In genomic region chr3:22940285-22940684, GRCh38 we compare ENCODE assay signal across 31 cellular contexts.
DNase-seq lines count a peak whose midpoint lies in the region; TF ChIP-seq lines count a peak whose summit lies in the region.
"Had no signal": no experiment of that assay in that cellular context is flagged by ENCODE, and none has a peak within 500 bp of the region (broad histone marks: within the 10 kb centered on the region; RNA-seq: fewer than 3 reads in every experiment).

No MANE protein-coding gene starts in this region.

- no peak overlapping the region for H3K27ac Mint-ChIP-seq in activated CD4-positive, alpha-beta T cell treated with anti-CD3 and anti-CD28 coated beads, Interleukin-2, amount 10 ng/mL, durations not matched to agents 24 days and 14 days
- H3K27ac Mint-ChIP-seq: B cell; CD14-positive monocyte; CD4-positive, alpha-beta memory T cell; CD4-positive, alpha-beta T cell; CD4-positive, CD25-positive, alpha-beta regulatory T cell; CD8-positive, alpha-beta memory T cell; CD8-positive, alpha-beta T cell had no signal

- no peaks in the 10 kb centered on the region for H3K27me3 Mint-ChIP-seq in activated CD4-positive, alpha-beta T cell treated with anti-CD3 and anti-CD28 coated beads, Interleukin-2, amount 10 ng/mL, durations not matched to agents 24 days and 14 days
- H3K27me3 Mint-ChIP-seq: CD4-positive, alpha-beta memory T cell; CD4-positive, alpha-beta T cell; CD4-positive, CD25-positive, alpha-beta regulatory T cell; CD8-positive, alpha-beta memory T cell had no signal

- DNase-seq in esophagus muscularis mucosa (ENCODE audit: extremely low spot score) (no peak), A673 (ENCODE audit: low spot score) (no peak)
- no peak for DNase-seq in activated CD4-positive, alpha-beta T cell treated with anti-CD3 and anti-CD28 coated beads, Interleukin-2, amount 10 ng/mL, durations not matched to agents 24 days and 14 days
- DNase-seq: 8988T; ACHN; AML-193; BE2C; C1 segment of cervical spinal cord; Caco-2; Calu3; CD4-positive, alpha-beta memory T cell; CD4-positive, alpha-beta T cell; CD4-positive, CD25-positive, alpha-beta regulatory T cell; CD8-positive, alpha-beta memory T cell; CD8-positive, alpha-beta T cell; COR-L47; DMS 273 treated with DMSO at 0.1 percent for 48 hours; DMS153; DMS53; DMS79; DMS79 treated with DMSO at 0.1 percent for 48 hours; DND-41; EL had no signal

- H3K9me3 Mint-ChIP-seq in activated CD4-positive, alpha-beta T cell treated with anti-CD3 and anti-CD28 coated beads, Interleukin-2, amount 10 ng/mL, durations not matched to agents 24 days and 14 days: no peaks in the 10 kb centered on the region
- H3K9me3 Mint-ChIP-seq: CD4-positive, alpha-beta T cell; CD8-positive, alpha-beta T cell had no signal

- no peak overlapping the region for H3K4me3 Mint-ChIP-seq in activated CD4-positive, alpha-beta T cell treated with anti-CD3 and anti-CD28 coated beads, Interleukin-2, amount 10 ng/mL, durations not matched to agents 24 days and 14 days
- H3K4me3 Mint-ChIP-seq: B cell; CD14-positive monocyte; CD4-positive, alpha-beta memory T cell; CD4-positive, alpha-beta T cell; CD4-positive, CD25-positive, alpha-beta regulatory T cell; CD8-positive, alpha-beta memory T cell; CD8-positive, alpha-beta T cell had no signal

- H3K4me3 ChIP-seq in HEK293 (ENCODE audit: low read depth, low read length): no peak overlapping the region
- H3K4me3 ChIP-seq in esophagus muscularis mucosa: no peak overlapping the region
- H3K4me3 ChIP-seq in A673 (ENCODE audit: low read depth, low read length, poor library complexity, severe bottlenecking): no peak overlapping the region
- H3K4me3 ChIP-seq: A549; BLaER1; BLaER1 treated with 17β-estradiol and CSF1 and Interleukin-3, amounts not matched to agents 10 nM and 100 nM had no signal

- intact Hi-C loops in esophagus muscularis mucosa (cut with DNase I) (no loop called here), A673 (cut with micrococcal nuclease; ENCODE audit: unreplicated experiment) (no loop called here)
- intact Hi-C loops in activated CD4-positive, alpha-beta T cell treated with anti-CD3 and anti-CD28 coated beads, Interleukin-2, amount 10 ng/mL, durations not matched to agents 24 days and 14 days (cut with micrococcal nuclease): no loop called here

- 81% methylated on average over 7 of the region's 7 CpGs for WGBS in esophagus muscularis mucosa

- no peaks in the 10 kb centered on the region for H3K36me3 Mint-ChIP-seq in activated CD4-positive, alpha-beta T cell treated with anti-CD3 and anti-CD28 coated beads, Interleukin-2, amount 10 ng/mL, durations not matched to agents 24 days and 14 days (ENCODE audit: low read depth)
- H3K36me3 Mint-ChIP-seq: CD14-positive monocyte; CD4-positive, alpha-beta memory T cell; CD4-positive, CD25-positive, alpha-beta regulatory T cell; CD8-positive, alpha-beta memory T cell; CD8-positive, alpha-beta T cell had no signal

- TF ChIP-seq CTCF in HEK293 (tag by site-specific recombination; IDR thresholded peaks at IDR 0.05) (no peak), esophagus muscularis mucosa (IDR thresholded peaks at IDR 0.05) (no peak), A673 (conservative IDR thresholded peaks at IDR 0.05; ENCODE audit: low read depth, low read length) (no peak)

- H3K4me1 Mint-ChIP-seq in activated CD4-positive, alpha-beta T cell treated with anti-CD3 and anti-CD28 coated beads, Interleukin-2, amount 10 ng/mL, durations not matched to agents 24 days and 14 days: no peaks in the 10 kb centered on the region
- H3K4me1 Mint-ChIP-seq: B cell; CD14-positive monocyte; CD4-positive, alpha-beta memory T cell; CD4-positive, CD25-positive, alpha-beta regulatory T cell; CD8-positive, alpha-beta memory T cell had no signal

- H3K27me3 ChIP-seq in esophagus muscularis mucosa: no peaks in the 10 kb centered on the region
- H3K27me3 ChIP-seq in A673 (replicated peaks; ENCODE audit: insufficient read depth, low read depth, low read length, poor library complexity): no peaks in the 10 kb centered on the region
- H3K27me3 ChIP-seq: BE2C; BLaER1; BLaER1 treated with 17β-estradiol and CSF1 and Interleukin-3, amounts not matched to agents 10 nM and 100 nM had no signal

- H3K9me3 ChIP-seq in HEK293 (ENCODE audit: control insufficient read depth, insufficient read depth, low read depth, low read length) (no peaks in the 10 kb centered on the region), esophagus muscularis mucosa (no peaks in the 10 kb centered on the region), A673 (ENCODE audit: low read depth, low read length, poor library complexity, severe bottlenecking) (peaks cover 3% of the 10 kb centered on the region)
- H3K9me3 ChIP-seq: A549; BE2C; BLaER1; BLaER1 treated with 17β-estradiol and CSF1 and Interleukin-3, amounts not matched to agents 10 nM and 100 nM; Caco-2 had no signal

- H3K4me1 ChIP-seq in HEK293 (ENCODE audit: control insufficient read depth, insufficient read depth, low read length): no peaks in the 10 kb centered on the region
- peaks cover 0 to 49% (median 46%) of the 10 kb centered on the region in 4 donors for H3K4me1 ChIP-seq in esophagus muscularis mucosa
- H3K4me1 ChIP-seq in A673 (ENCODE audit: insufficient read depth, low read length, poor library complexity, severe bottlenecking): no peaks in the 10 kb centered on the region
- H3K4me1 ChIP-seq: A549; BE2C; BLaER1; BLaER1 treated with 17β-estradiol and CSF1 and Interleukin-3, amounts not matched to agents 10 nM and 100 nM; Caco-2 had no signal

- TF ChIP-seq EP300 in esophagus muscularis mucosa (IDR thresholded peaks at IDR 0.05): no peak

- no peak for TF ChIP-seq POLR2A in esophagus muscularis mucosa (IDR thresholded peaks at IDR 0.05; ENCODE audit: low read depth)

- POLR2A ChIA-PET in HEK293 (lab: Yijun Ruan, JAX): no interaction called here
- POLR2A ChIA-PET in A673 (lab: Charles Lee; ENCODE audit: low non-redundant PET): no interaction called here

- BruUV-seq in A673 (replicated peaks; lab: Mats Ljungman, UMichigan): no TSS peak

- CTCF ChIA-PET in HEK293 (lab: Yijun Ruan, JAX): no interaction called here
- CTCF ChIA-PET in A673 (lab: Charles Lee): no interaction called here

- H3K36me3 ChIP-seq in HEK293 (ENCODE audit: control insufficient read depth in 2 of 2, insufficient read depth in 1 of 2, low read length in 2 of 2): no peaks in the 10 kb centered on the region
- H3K36me3 ChIP-seq in esophagus muscularis mucosa: no peaks in the 10 kb centered on the region
- H3K36me3 ChIP-seq in A673 (ENCODE audit: insufficient read depth, low read length, poor library complexity, severe bottlenecking): no peaks in the 10 kb centered on the region
- H3K36me3 ChIP-seq: BE2C; BLaER1; BLaER1 treated with 17β-estradiol and CSF1 and Interleukin-3, amounts not matched to agents 10 nM and 100 nM had no signal

- no peak overlapping the region for H3K27ac ChIP-seq in HEK293 (ENCODE audit: extremely low read depth, low read depth, low read length)
- H3K27ac ChIP-seq in esophagus muscularis mucosa (replicated peaks in 1 of 4): peak overlapping the region; percentile 66 to 79 (median 69)
- no peak overlapping the region for H3K27ac ChIP-seq in A673 (ENCODE audit: low read depth, low read length, poor library complexity, severe bottlenecking)
- H3K27ac ChIP-seq: 22Rv1; A549; BLaER1; BLaER1 treated with 17β-estradiol and CSF1 and Interleukin-3, amounts not matched to agents 10 nM and 100 nM; C4-2B had no signal

TF ChIP-seq in HEK293, 187 proteins besides CTCF, POLR2A, EP300 and RAD21:
- TF ChIP-seq ZNF610 (tag by site-specific recombination; IDR thresholded peaks at IDR 0.05; ENCODE audit: borderline replicate concordance): peak; percentile 97
- no peak for TF ChIP-seq ZNF202 (tag by site-specific recombination; IDR thresholded peaks at IDR 0.05; ENCODE audit: borderline replicate concordance)
- no peak for TF ChIP-seq SP2 (tag by site-specific recombination; IDR thresholded peaks at IDR 0.05)

Comparison
In these comparisons a context has a peak if more than half of its experiments do, and no peak if none do; other contexts are left out.
1. H3K27ac ChIP-seq: peak in esophagus muscularis mucosa (4 of 4); none in HEK293 (single experiment) and A673 (single experiment).